In genomic region chr17:82302498-82302963, GRCh38 we compare ENCODE assay signal across 12 cellular contexts. TPM values are rescaled to one million over a fixed set of nuclear protein-coding genes. Genes with fewer than 3 reads are reported as not detected.
DNase-seq lines count a peak whose midpoint lies in the region; ATAC-seq, FAIRE-seq and TF ChIP-seq lines count a peak whose summit lies in the region.
"Had no signal": no experiment of that assay in that cellular context is flagged by ENCODE, and none has a peak within 500 bp of the region (broad histone marks: within the 10 kb centered on the region; RNA-seq: fewer than 3 reads in every experiment).

No MANE protein-coding gene starts in this region.

- H4K20me1 ChIP-seq in keratinocyte (ENCODE audit: control insufficient read depth, extremely low read depth, insufficient read depth, low read length): no peaks in the 10 kb centered on the region

- peak overlapping the region; percentile 10 for H2AFZ ChIP-seq in keratinocyte (ENCODE audit: control insufficient read depth, low read length)

- no peak for DNase-seq in stimulated activated naive CD8-positive, alpha-beta T cell treated with anti-CD3 and anti-CD28 coated beads, Interleukin-15, Interleukin-2, amounts not matched to agents 100 U/mL and 50 U/mL, for 24 hours
- DNase-seq in activated B cell treated with CpG ODN at 0.5 μM for 24 hours (no peak), keratinocyte (ENCODE audit: low read depth, low spot score) (no peak), upper lobe of right lung (peak; percentile 60), CD14-positive monocyte (ENCODE audit: low spot score) (no peak), cerebellum (ENCODE audit: low spot score) (no peak)
- DNase-seq in activated effector memory CD4-positive, alpha-beta T cell treated with Interleukin-2 at 50 U/mL for 16 hours: no peak
- DNase-seq: heart left ventricle, kidney glomerular epithelial cell, NCI-H1105 treated with DMSO at 0.1 percent for 48 hours had no signal

- H3K27ac ChIP-seq in keratinocyte (ENCODE audit: control insufficient read depth, insufficient read depth, low read length) (peak overlapping the region; percentile 31), upper lobe of right lung (no peak overlapping the region)
- H3K27ac ChIP-seq: epithelial cell of prostate had no signal

- H3K4me3 Mint-ChIP-seq in stimulated activated naive CD8-positive, alpha-beta T cell treated with anti-CD3 and anti-CD28 coated beads, Interleukin-15, Interleukin-2, amounts not matched to agents 100 ng/mL and 50 ng/mL, for 24 hours: peak overlapping the region; percentile 79
- H3K4me3 Mint-ChIP-seq in activated B cell treated with CpG ODN at 0.5 μM for 24 hours (peak overlapping the region; percentile 35), CD14-positive monocyte (peak overlapping the region in 1 of 2 donors; percentile 59)

- H3K9me3 Mint-ChIP-seq in stimulated activated naive CD8-positive, alpha-beta T cell treated with anti-CD3 and anti-CD28 coated beads, Interleukin-15, Interleukin-2, amounts not matched to agents 100 ng/mL and 50 ng/mL, for 24 hours: no peaks in the 10 kb centered on the region
- H3K9me3 Mint-ChIP-seq in activated B cell treated with CpG ODN at 0.5 μM for 24 hours (no peaks in the 10 kb centered on the region), CD14-positive monocyte (peaks cover 0 to 5% (median 2%) of the 10 kb centered on the region in 7 donors)

- peak overlapping the region; percentile 93 for H3K27ac Mint-ChIP-seq in stimulated activated naive CD8-positive, alpha-beta T cell treated with anti-CD3 and anti-CD28 coated beads, Interleukin-15, Interleukin-2, amounts not matched to agents 100 ng/mL and 50 ng/mL, for 24 hours
- H3K27ac Mint-ChIP-seq in activated B cell treated with CpG ODN at 0.5 μM for 24 hours (peak overlapping the region; percentile 30), CD14-positive monocyte (peak overlapping the region in 2 of 7 donors; percentile 37 to 80)

- ATAC-seq in stimulated activated naive CD8-positive, alpha-beta T cell treated with anti-CD3 and anti-CD28 coated beads, Interleukin-15, Interleukin-2, amounts not matched to agents 100 U/mL and 50 U/mL, for 24 hours: no peak
- ATAC-seq in activated B cell treated with CpG ODN at 0.5 μM for 24 hours (ENCODE audit: low read depth) (no peak), upper lobe of right lung (no peak)
- ATAC-seq: heart left ventricle had no signal

- H3K4me3 ChIP-seq in keratinocyte (ENCODE audit: control insufficient read depth in 2 of 3, extremely low read depth in 1 of 3, insufficient read depth in 2 of 3, low read depth in 1 of 3, low read length in 3 of 3): no peak overlapping the region
- H3K4me3 ChIP-seq in upper lobe of right lung: no peak overlapping the region

- no peaks in the 10 kb centered on the region for H3K27me3 ChIP-seq in keratinocyte (ENCODE audit: control insufficient read depth, extremely low read depth, insufficient read depth, low read length)
- H3K27me3 ChIP-seq in upper lobe of right lung: no peaks in the 10 kb centered on the region

- H3K9ac ChIP-seq in keratinocyte (ENCODE audit: control insufficient read depth, extremely low read depth, insufficient read depth, low read length): peak overlapping the region; percentile 47

- peaks cover 92% of the 10 kb centered on the region for H3K4me1 Mint-ChIP-seq in stimulated activated naive CD8-positive, alpha-beta T cell treated with anti-CD3 and anti-CD28 coated beads, Interleukin-15, Interleukin-2, amounts not matched to agents 100 ng/mL and 50 ng/mL, for 24 hours (ENCODE audit: low read depth)
- H3K4me1 Mint-ChIP-seq in activated B cell treated with CpG ODN at 0.5 μM for 24 hours (peaks cover 51% of the 10 kb centered on the region), CD14-positive monocyte (peaks cover 35% of the 10 kb centered on the region)

- H3K36me3 Mint-ChIP-seq in stimulated activated naive CD8-positive, alpha-beta T cell treated with anti-CD3 and anti-CD28 coated beads, Interleukin-15, Interleukin-2, amounts not matched to agents 100 ng/mL and 50 ng/mL, for 24 hours (ENCODE audit: low read depth): no peaks in the 10 kb centered on the region
- H3K36me3 Mint-ChIP-seq in activated B cell treated with CpG ODN at 0.5 μM for 24 hours (ENCODE audit: low read depth): peaks cover 4% of the 10 kb centered on the region
- H3K36me3 Mint-ChIP-seq in CD14-positive monocyte: no peaks in the 10 kb centered on the region

- peak overlapping the region; percentile 56 for H3K4me2 ChIP-seq in keratinocyte (ENCODE audit: control insufficient read depth, extremely low read depth, insufficient read depth, low read depth, low read length)

- intact Hi-C loops in activated B cell treated with CpG ODN at 0.5 μM for 24 hours (cut with micrococcal nuclease): no loop called here
- intact Hi-C loops in upper lobe of right lung (cut with DNase I): no loop called here
- intact Hi-C loops in CD14-positive monocyte (cut with micrococcal nuclease): no loop called here

- POLR2A ChIA-PET in activated B cell treated with CpG ODN at 0.5 μM for 24 hours (lab: Charles Lee): interaction anchor here (1.4 to 3.3 kb wide), 5 partner anchors 10 to 97 kb away, joined by 3 to 35 read pairs (median 6); partner anchors contain the start of gene CSNK1D

- TF ChIP-seq CTCF in activated B cell treated with CpG ODN at 0.5 μM for 24 hours (IDR thresholded peaks at IDR 0.05) (no peak), keratinocyte (optimal IDR thresholded peaks at IDR 0.05 in 1 of 3, IDR thresholded peaks at IDR 0.05 in 1 of 3, conservative IDR thresholded peaks at IDR 0.05 in 1 of 3; ENCODE audit: extremely low read depth in 1 of 3, insufficient read depth in 2 of 3, low read length in 3 of 3) (no peak), upper lobe of right lung (IDR thresholded peaks at IDR 0.05) (no peak), CD14-positive monocyte (IDR thresholded peaks at IDR 0.05) (no peak)

- H3K9me3 ChIP-seq in keratinocyte (ENCODE audit: control insufficient read depth, low read depth, low read length) (no peaks in the 10 kb centered on the region), upper lobe of right lung (no peaks in the 10 kb centered on the region)
- H3K9me3 ChIP-seq: heart left ventricle had no signal

- no peaks in the 10 kb centered on the region for H3K79me2 ChIP-seq in keratinocyte (ENCODE audit: control insufficient read depth, insufficient read depth, low read length)

- no peaks in the 10 kb centered on the region for H3K9me1 ChIP-seq in keratinocyte (ENCODE audit: control insufficient read depth, extremely low read depth, insufficient read depth, low read length)

- H3K27me3 Mint-ChIP-seq in stimulated activated naive CD8-positive, alpha-beta T cell treated with anti-CD3 and anti-CD28 coated beads, Interleukin-15, Interleukin-2, amounts not matched to agents 100 ng/mL and 50 ng/mL, for 24 hours: no peaks in the 10 kb centered on the region
- H3K27me3 Mint-ChIP-seq in activated B cell treated with CpG ODN at 0.5 μM for 24 hours (no peaks in the 10 kb centered on the region), CD14-positive monocyte (ENCODE audit: low read depth in 3 of 3) (peaks cover 36 to 65% (median 46%) of the 10 kb centered on the region in 3 donors)

- no peak for FAIRE-seq in keratinocyte (lab: Jason Lieb, UNC)

- CTCF ChIA-PET in activated B cell treated with CpG ODN at 0.5 μM for 24 hours (lab: Charles Lee): interaction anchor here (1.1 to 7.2 kb wide), 3 partner anchors 9 to 47 kb away, joined by 4 to 58 read pairs (median 5); no protein-coding TSS in a partner anchor

- H3K36me3 ChIP-seq in keratinocyte (ENCODE audit: control insufficient read depth in 2 of 2, extremely low read depth in 1 of 2, insufficient read depth in 2 of 2, low read length in 2 of 2): no peaks in the 10 kb centered on the region
- no peaks in the 10 kb centered on the region for H3K36me3 ChIP-seq in upper lobe of right lung
- H3K36me3 ChIP-seq: heart left ventricle had no signal

- H3K4me1 ChIP-seq in keratinocyte (ENCODE audit: control insufficient read depth, extremely low read depth, insufficient read depth, low read length) (peaks cover 36% of the 10 kb centered on the region), upper lobe of right lung (peaks cover 16% of the 10 kb centered on the region)

- dilution Hi-C loops in keratinocyte (cut with MboI; ENCODE audit: extremely low pct_ligation_motif_present, low sequenced_read_pairs): no loop called here

RNA-seq across cellular contexts. Expression of gene CD7, which starts 14.9 kb away (rescaled TPM):
- total RNA-seq in activated B cell treated with CpG ODN at 0.5 μM for 24 hours: 0.32 and 0.42 TPM in 2 replicates
- polyA plus RNA-seq in keratinocyte: 0.05 TPM in 1 of 3 replicates, not detected in the others
- not detected for polyA plus RNA-seq in keratinocyte (2011; ENCODE audit: low read depth)
- not detected in 2 replicates for polyA plus RNA-seq in keratinocyte (2011; cell fraction: cytosol; rRNA removed)
- not detected in 2 replicates for polyA plus RNA-seq in keratinocyte (2011; cell fraction: nucleus; rRNA removed)
- not detected in 2 replicates for polyA plus RNA-seq in keratinocyte (2012; ENCODE audit: low replicate concordance)
- not detected in 3 replicates for polyA minus RNA-seq in keratinocyte
- not detected for polyA minus RNA-seq in keratinocyte (2011; cell fraction: cytosol; rRNA and poly(A)+ RNA removed)
- polyA minus RNA-seq in keratinocyte (2011; cell fraction: nucleus; rRNA and poly(A)+ RNA removed): not detected in 2 replicates
- total RNA-seq in upper lobe of right lung: 7.2 TPM
- polyA plus RNA-seq in CD14-positive monocyte: under 1 TPM; 0.38 to 0.42 TPM
- not detected for total RNA-seq in cerebellum

RNA-seq across cellular contexts. Expression of gene CSNK1D, which starts 29.0 kb away (rescaled TPM):
- 147 and 170 TPM in 2 replicates for total RNA-seq in activated B cell treated with CpG ODN at 0.5 μM for 24 hours
- polyA plus RNA-seq in keratinocyte: 61.8 to 173 TPM (median 86.0 TPM) in 3 replicates
- 33.8 TPM for polyA plus RNA-seq in keratinocyte (2011; ENCODE audit: low read depth)
- polyA plus RNA-seq in keratinocyte (2011; cell fraction: cytosol; rRNA removed): 123 and 135 TPM in 2 replicates
- 286 and 337 TPM in 2 replicates for polyA plus RNA-seq in keratinocyte (2011; cell fraction: nucleus; rRNA removed)
- polyA plus RNA-seq in keratinocyte (2012; ENCODE audit: low replicate concordance): 88.4 and 107 TPM in 2 replicates
- polyA minus RNA-seq in keratinocyte: 75.4 to 226 TPM (median 76.3 TPM) in 3 replicates
- polyA minus RNA-seq in keratinocyte (2011; cell fraction: cytosol; rRNA and poly(A)+ RNA removed): 74.2 TPM
- polyA minus RNA-seq in keratinocyte (2011; cell fraction: nucleus; rRNA and poly(A)+ RNA removed): 57.8 and 84.6 TPM in 2 replicates
- 150 TPM for total RNA-seq in upper lobe of right lung
- polyA plus RNA-seq in CD14-positive monocyte: 10 to 100 TPM; 47.0 to 60.9 TPM
- 45.1 TPM for total RNA-seq in cerebellum

RNA-seq across cellular contexts. Expression of gene SECTM1, which starts 31.0 kb away (rescaled TPM):
- total RNA-seq in activated B cell treated with CpG ODN at 0.5 μM for 24 hours: not detected in 2 replicates
- 1.7 to 2.2 TPM (median 2.0 TPM) in 3 replicates for polyA plus RNA-seq in keratinocyte
- not detected for polyA plus RNA-seq in keratinocyte (2011; ENCODE audit: low read depth)
- 0.85 and 2.5 TPM in 2 replicates for polyA plus RNA-seq in keratinocyte (2011; cell fraction: cytosol; rRNA removed)
- polyA plus RNA-seq in keratinocyte (2011; cell fraction: nucleus; rRNA removed): 1.5 and 2.5 TPM in 2 replicates
- polyA plus RNA-seq in keratinocyte (2012; ENCODE audit: low replicate concordance): 0.78 and 3.3 TPM in 2 replicates
- 2.5 to 4.9 TPM (median 3.7 TPM) in 3 replicates for polyA minus RNA-seq in keratinocyte
- 9.6 TPM for polyA minus RNA-seq in keratinocyte (2011; cell fraction: cytosol; rRNA and poly(A)+ RNA removed)
- polyA minus RNA-seq in keratinocyte (2011; cell fraction: nucleus; rRNA and poly(A)+ RNA removed): 1.6 and 2.8 TPM in 2 replicates
- total RNA-seq in upper lobe of right lung: 26.4 TPM
- polyA plus RNA-seq in CD14-positive monocyte: 100 to 1,000 TPM; 136 to 209 TPM
- 3.4 TPM for total RNA-seq in cerebellum

RNA-seq across cellular contexts. Expression of gene TEX19, which starts 56.5 kb away (rescaled TPM):
- total RNA-seq in activated B cell treated with CpG ODN at 0.5 μM for 24 hours: not detected in 2 replicates
- polyA plus RNA-seq in keratinocyte: 0.06 TPM in 1 of 3 replicates, not detected in the others
- not detected for polyA plus RNA-seq in keratinocyte (2011; ENCODE audit: low read depth)
- not detected in 2 replicates for polyA plus RNA-seq in keratinocyte (2011; cell fraction: cytosol; rRNA removed)
- not detected in 2 replicates for polyA plus RNA-seq in keratinocyte (2011; cell fraction: nucleus; rRNA removed)
- not detected in 2 replicates for polyA plus RNA-seq in keratinocyte (2012; ENCODE audit: low replicate concordance)
- polyA minus RNA-seq in keratinocyte: not detected in 3 replicates
- polyA minus RNA-seq in keratinocyte (2011; cell fraction: cytosol; rRNA and poly(A)+ RNA removed): not detected
- not detected in 2 replicates for polyA minus RNA-seq in keratinocyte (2011; cell fraction: nucleus; rRNA and poly(A)+ RNA removed)
- total RNA-seq in upper lobe of right lung: not detected
- polyA plus RNA-seq in CD14-positive monocyte: not detected
- total RNA-seq in cerebellum: not detected
- total RNA-seq: heart left ventricle had no signal
- polyA plus RNA-seq: heart left ventricle had no signal
